14 cellular contexts compared by ENCODE assay signal in the genomic region with DNA sequence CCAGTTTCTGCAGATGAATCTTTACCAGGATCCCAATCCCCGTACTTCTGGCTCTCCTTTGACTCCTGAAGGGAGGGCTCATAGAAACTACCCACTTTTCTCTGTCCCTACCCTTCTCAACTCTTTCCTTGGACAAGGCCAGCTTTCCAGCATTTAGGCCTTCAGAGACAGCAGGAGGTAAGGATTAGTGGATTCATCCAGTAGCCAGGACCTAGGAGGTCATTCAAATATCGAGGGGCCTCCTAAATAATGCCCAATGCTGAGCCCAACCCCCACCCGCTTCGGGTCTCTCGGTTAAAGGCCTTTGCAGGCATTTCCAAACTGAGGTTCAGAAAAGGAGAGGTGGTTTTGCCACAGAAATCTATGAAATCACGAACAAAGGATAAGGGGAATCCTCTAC. TPM values are rescaled to one million over a fixed set of nuclear protein-coding genes. Genes with fewer than 3 reads are reported as not detected.
DNase-seq lines count a peak whose midpoint lies in the region; ATAC-seq and TF ChIP-seq lines count a peak whose summit lies in the region.
"Had no signal": no experiment of that assay in that cellular context is flagged by ENCODE, and none has a peak within 500 bp of the region (broad histone marks: within the 10 kb centered on the region; RNA-seq: fewer than 3 reads in every experiment).

No MANE protein-coding gene starts in this region.

- H3K4me1 Mint-ChIP-seq in activated T-helper 17 cell treated with anti-CD3 and anti-CD28 coated beads, Interleukin-2, amount 50 U/mL, for 72 hours: no peaks in the 10 kb centered on the region

- no peak overlapping the region for H3K27ac Mint-ChIP-seq in activated T-helper 17 cell treated with anti-CD3 and anti-CD28 coated beads, Interleukin-2, amount 50 U/mL, for 72 hours
- H3K27ac Mint-ChIP-seq: natural killer cell treated with Interleukin-12 subunit alpha and Interleukin-12 subunit beta and Interleukin-15 and Interleukin-18, amount 100 ng/mL, for 72 hours had no signal

- peaks cover 22% of the 10 kb centered on the region for H3K27me3 Mint-ChIP-seq in activated T-helper 17 cell treated with anti-CD3 and anti-CD28 coated beads, Interleukin-2, amount 50 U/mL, for 72 hours
- H3K27me3 Mint-ChIP-seq: activated B cell treated with CpG ODN at 0.5 μM for 24 hours had no signal

- H3K27me3 ChIP-seq in right cardiac atrium (ENCODE audit: control insufficient read depth, insufficient read depth): no peaks in the 10 kb centered on the region
- no peaks in the 10 kb centered on the region for H3K27me3 ChIP-seq in gastroesophageal sphincter
- no peaks in the 10 kb centered on the region for H3K27me3 ChIP-seq in psoas muscle (ENCODE audit: insufficient read depth in 3 of 3, low read length in 2 of 3)
- H3K27me3 ChIP-seq in aorta (ENCODE audit: control insufficient read depth in 1 of 2, insufficient read depth in 2 of 2, low read length in 1 of 2): no peaks in the 10 kb centered on the region
- H3K27me3 ChIP-seq: adrenal gland had no signal

- H3K9me3 ChIP-seq in right cardiac atrium (ENCODE audit: control insufficient read depth, low read length): no peaks in the 10 kb centered on the region
- no peaks in the 10 kb centered on the region for H3K9me3 ChIP-seq in gastroesophageal sphincter
- no peaks in the 10 kb centered on the region for H3K9me3 ChIP-seq in psoas muscle
- H3K9me3 ChIP-seq in aorta (ENCODE audit: control insufficient read depth, low read length): no peaks in the 10 kb centered on the region
- H3K9me3 ChIP-seq: adrenal gland had no signal

- ATAC-seq in right cardiac atrium (no peak), left cardiac atrium (no peak), gastroesophageal sphincter (no peak), psoas muscle (no peak), aorta (ENCODE audit: low FRiP score) (no peak), HG03025 (IDR thresholded peaks at IDR 0.05; ENCODE audit: low FRiP score, unreplicated experiment) (no peak)
- no peak for ATAC-seq in activated T-helper 17 cell treated with anti-CD3 and anti-CD28 coated beads, Interleukin-2, amount 50 U/mL, for 72 hours (replicated peaks)
- ATAC-seq: natural killer cell treated with Interleukin-12 subunit alpha and Interleukin-12 subunit beta and Interleukin-15 and Interleukin-18, amount 100 ng/mL, for 72 hours; SK-N-SH treated with all-trans-retinoic acid at 6 μM for 48 hours had no signal

- H3K4me3 ChIP-seq in right cardiac atrium (ENCODE audit: low read length) (no peak overlapping the region), gastroesophageal sphincter (no peak overlapping the region), psoas muscle (no peak overlapping the region), aorta (ENCODE audit: low read length in 2 of 2) (no peak overlapping the region)
- H3K4me3 ChIP-seq: adrenal gland had no signal

- TF ChIP-seq EP300 in gastroesophageal sphincter (IDR thresholded peaks at IDR 0.05): no peak

- DNase-seq in right cardiac atrium: no peak
- DNase-seq in left cardiac atrium: no peak
- no peak for DNase-seq in psoas muscle
- no peak for DNase-seq in aorta
- no peak for DNase-seq in NCI-H1092 (lab: John Stamatoyannopoulos, UW)
- DNase-seq: activated B cell treated with CpG ODN at 0.5 μM for 24 hours; adrenal gland; DMS153; effector CD4-positive, alpha-beta T cell had no signal

- H3K27ac ChIP-seq in right cardiac atrium (ENCODE audit: low read length) (peak overlapping the region; percentile 6), gastroesophageal sphincter (peak overlapping the region in 3 of 4 donors; percentile 19 to 98 (median 25)), psoas muscle (peak overlapping the region; percentile 99), aorta (ENCODE audit: low read depth in 1 of 2, low read length in 2 of 2) (peak overlapping the region; percentile 39 to 87)

- no peaks in the 10 kb centered on the region for H3K36me3 Mint-ChIP-seq in activated T-helper 17 cell treated with anti-CD3 and anti-CD28 coated beads, Interleukin-2, amount 50 U/mL, for 72 hours (ENCODE audit: low read depth)
- H3K36me3 Mint-ChIP-seq: natural killer cell treated with Interleukin-12 subunit alpha and Interleukin-12 subunit beta and Interleukin-15 and Interleukin-18, amount 100 ng/mL, for 72 hours had no signal

- no peak for TF ChIP-seq CTCF in gastroesophageal sphincter (IDR thresholded peaks at IDR 0.05)
- TF ChIP-seq CTCF in psoas muscle (IDR thresholded peaks at IDR 0.05): no peak

- intact Hi-C loops in right cardiac atrium (cut with DNase I): loop anchor here in 3 of 4 donors (10.0 kb wide), 3 partner anchors 75 to 195 kb away; no protein-coding TSS in a partner anchor
- intact Hi-C loops in left cardiac atrium (cut with DNase I): loop anchor here (5.0 to 10.0 kb wide), 2 partner anchors 73 to 135 kb away; no protein-coding TSS in a partner anchor
- intact Hi-C loops in psoas muscle (cut with DNase I): loop anchor here in 1 of 2 donors (5.0 kb wide), 1 partner anchor 197 kb away; no protein-coding TSS in a partner anchor
- intact Hi-C loops in aorta (cut with DNase I): loop anchor here in 1 of 2 donors (2.0 to 5.0 kb wide), 2 partner anchors 133 to 197 kb away; no protein-coding TSS in a partner anchor

- no peak overlapping the region for H3K4me3 Mint-ChIP-seq in activated T-helper 17 cell treated with anti-CD3 and anti-CD28 coated beads, Interleukin-2, amount 50 U/mL, for 72 hours
- H3K4me3 Mint-ChIP-seq: activated B cell treated with CpG ODN at 0.5 μM for 24 hours; natural killer cell treated with Interleukin-12 subunit alpha and Interleukin-12 subunit beta and Interleukin-15 and Interleukin-18, amount 100 ng/mL, for 72 hours had no signal

- H3K9me3 Mint-ChIP-seq in activated T-helper 17 cell treated with anti-CD3 and anti-CD28 coated beads, Interleukin-2, amount 50 U/mL, for 72 hours: no peaks in the 10 kb centered on the region
- H3K9me3 Mint-ChIP-seq: activated B cell treated with CpG ODN at 0.5 μM for 24 hours; natural killer cell treated with Interleukin-12 subunit alpha and Interleukin-12 subunit beta and Interleukin-15 and Interleukin-18, amount 100 ng/mL, for 72 hours had no signal

- H3K36me3 ChIP-seq in gastroesophageal sphincter: no peaks in the 10 kb centered on the region
- no peaks in the 10 kb centered on the region for H3K36me3 ChIP-seq in psoas muscle (ENCODE audit: insufficient read depth in 1 of 2, low read depth in 1 of 2)
- H3K36me3 ChIP-seq in aorta (ENCODE audit: control insufficient read depth in 1 of 2, insufficient read depth in 2 of 2, low read length in 1 of 2): no peaks in the 10 kb centered on the region
- H3K36me3 ChIP-seq: adrenal gland had no signal

- H3K4me1 ChIP-seq in right cardiac atrium (ENCODE audit: control insufficient read depth, insufficient read depth, low read length): peaks cover 8% of the 10 kb centered on the region
- H3K4me1 ChIP-seq in gastroesophageal sphincter: peaks cover 0 to 63% (median 15%) of the 10 kb centered on the region in 3 donors
- peaks cover 47% of the 10 kb centered on the region for H3K4me1 ChIP-seq in psoas muscle
- H3K4me1 ChIP-seq in aorta (ENCODE audit: control insufficient read depth in 1 of 2, insufficient read depth in 2 of 2, low read length in 2 of 2): peaks cover 2 to 7% of the 10 kb centered on the region in 2 donors

- WGBS in right cardiac atrium: 64% methylated on average over 6 of the region's 6 CpGs
- WGBS in gastroesophageal sphincter (ENCODE audit: low coverage in 1 of 2), 2 donors: 46 to 70% methylated on average over 2 to 4 of the region's 6 CpGs
- WGBS in psoas muscle, 3 donors: 64 to 72% (median 71%) methylated on average over 6 of the region's 6 CpGs
- 17 to 35% methylated on average over 6 of the region's 6 CpGs for WGBS in aorta, 2 donors

- no peak for TF ChIP-seq POLR2A in gastroesophageal sphincter (IDR thresholded peaks at IDR 0.05)

RNA-seq across cellular contexts. Expression of a gene that starts 4.7 kb away (rescaled TPM):
- total RNA-seq in right cardiac atrium (10 to 100 TPM; 70.5 to 87.9 (median 75.9) TPM), left cardiac atrium (10 to 100 TPM; 56.8 to 57.9 TPM), gastroesophageal sphincter (100 to 1,000 TPM in 2 of 4 donors, 10 to 100 TPM in 2; 48.3 to 128 (median 96.2) TPM), psoas muscle (100 to 1,000 TPM in 1 of 4 donors, 10 to 100 TPM in 3; 68.8 to 105 (median 84.7) TPM), aorta (100 to 1,000 TPM; 183 to 194 TPM)
- polyA plus RNA-seq in right cardiac atrium (21.1 TPM), psoas muscle (10 to 100 TPM; 13.6 to 41.9 (median 22.7) TPM), aorta (10 to 100 TPM; 19.3 to 43.4 TPM)
- 10 to 100 TPM in 1 of 2 donors, 1 to 10 TPM in 1; 8.6 to 11.8 TPM for total RNA-seq in activated T-helper 17 cell treated with anti-CD3 and anti-CD28 coated beads, Interleukin-2, amount 50 U/mL, for 72 hours

Comparison
In these comparisons a context has a peak if more than half of its experiments do, and no peak if none do; other contexts are left out.
1. H3K27ac ChIP-seq: peak in every context shown above with its lines; median percentile 99 in psoas muscle; 63 in aorta; 25 in gastroesophageal sphincter; 6 in right cardiac atrium.